ENCODE assay signal across 24 cellular contexts in genomic region chr22:24989135-24989534, GRCh38. TPM values are rescaled to one million over a fixed set of nuclear protein-coding genes. Genes with fewer than 3 reads are reported as not detected.
A peak's percentile ranks its signal among the peaks of the same experiment; 100 is the strongest.
DNase-seq lines count a peak whose midpoint lies in the region; ATAC-seq and TF ChIP-seq lines count a peak whose summit lies in the region.
"Had no signal": no experiment of that assay in that cellular context is flagged by ENCODE, and none has a peak within 500 bp of the region (broad histone marks: within the 10 kb centered on the region; RNA-seq: fewer than 3 reads in every experiment).

No MANE protein-coding gene starts in this region.

- peaks cover 6 to 93% (median 62%) of the 10 kb centered on the region in 9 donors for H3K4me1 ChIP-seq in heart right ventricle
- H3K4me1 ChIP-seq in endodermal cell (ENCODE audit: control insufficient read depth, insufficient read depth, low read length) = no peaks in the 10 kb centered on the region
- peaks cover 27% of the 10 kb centered on the region for H3K4me1 ChIP-seq in neural progenitor cell
- H3K4me1 ChIP-seq in upper lobe of left lung = peaks cover 21 to 44% (median 30%) of the 10 kb centered on the region in 4 donors

- H3F3A ChIP-seq in neural progenitor cell (ENCODE audit: low read depth) = peaks cover 24% of the 10 kb centered on the region

- H3K4me2 ChIP-seq in neural progenitor cell = peak overlapping the region; percentile 37

- H4K20me1 ChIP-seq in neural progenitor cell (ENCODE audit: low read depth) = peaks cover 53% of the 10 kb centered on the region

- no peaks in the 10 kb centered on the region for H3K27me3 ChIP-seq in heart right ventricle
- H3K27me3 ChIP-seq in endodermal cell (ENCODE audit: control insufficient read depth, insufficient read depth, low read length, poor library complexity, severe bottlenecking) = no peaks in the 10 kb centered on the region
- no peaks in the 10 kb centered on the region for H3K27me3 ChIP-seq in neural progenitor cell
- no peaks in the 10 kb centered on the region for H3K27me3 ChIP-seq in upper lobe of left lung
- H3K27me3 ChIP-seq: Peyer's patch had no signal

- H3K79me2 ChIP-seq in neural progenitor cell (ENCODE audit: low read depth) = peaks cover 64% of the 10 kb centered on the region

- H3K27ac Mint-ChIP-seq in endodermal cell (peak overlapping the region; percentile 46), neural progenitor cell (no peak overlapping the region)
- H3K27ac Mint-ChIP-seq: activated T-helper 17 cell treated with anti-CD3 and anti-CD28 coated beads, Interleukin-2, amount 50 U/mL, for 72 hours; HFFc6; stimulated activated effector memory CD8-positive, alpha-beta T cell treated with anti-CD3 and anti-CD28 coated beads, Interleukin-12 subunit alpha, Interleukin-12 subunit beta, amount 100 ng/mL, for 72 hours had no signal

- H3K4me3 Mint-ChIP-seq in endodermal cell (no peak overlapping the region), neural progenitor cell (no peak overlapping the region)
- H3K4me3 Mint-ChIP-seq: activated T-helper 17 cell treated with anti-CD3 and anti-CD28 coated beads, Interleukin-2, amount 50 U/mL, for 72 hours; HFFc6; stimulated activated effector memory CD8-positive, alpha-beta T cell treated with anti-CD3 and anti-CD28 coated beads, Interleukin-12 subunit alpha, Interleukin-12 subunit beta, amount 100 ng/mL, for 72 hours had no signal

- H3K36me3 Mint-ChIP-seq in endodermal cell (ENCODE audit: low read depth) (peaks cover 8% of the 10 kb centered on the region), neural progenitor cell (peaks cover 2% of the 10 kb centered on the region)
- H3K36me3 Mint-ChIP-seq: CD4-positive, alpha-beta memory T cell had no signal

- H3K9ac ChIP-seq in endodermal cell (ENCODE audit: extremely low read depth, low read length, poor library complexity, severe bottlenecking) (no peak overlapping the region), neural progenitor cell (no peak overlapping the region)

- TF ChIP-seq CTCF in heart right ventricle (IDR thresholded peaks at IDR 0.05) (no peak), endodermal cell (conservative IDR thresholded peaks at IDR 0.05) (no peak), neural progenitor cell (IDR thresholded peaks at IDR 0.05) (no peak), upper lobe of left lung (IDR thresholded peaks at IDR 0.05) (no peak)

- H3K36me3 ChIP-seq in heart right ventricle (no peaks in the 10 kb centered on the region), endodermal cell (ENCODE audit: control insufficient read depth, insufficient read depth, low read length) (peaks cover 6% of the 10 kb centered on the region), neural progenitor cell (no peaks in the 10 kb centered on the region), upper lobe of left lung (no peaks in the 10 kb centered on the region)
- H3K36me3 ChIP-seq: Peyer's patch, spleen had no signal

- no peak for TF ChIP-seq EP300 in upper lobe of left lung (IDR thresholded peaks at IDR 0.05)

- no peak for TF ChIP-seq POLR2A in upper lobe of left lung (IDR thresholded peaks at IDR 0.05)

- H3K9me3 Mint-ChIP-seq in endodermal cell = no peaks in the 10 kb centered on the region
- H3K9me3 Mint-ChIP-seq in neural progenitor cell = peaks cover 7% of the 10 kb centered on the region
- H3K9me3 Mint-ChIP-seq: activated T-helper 17 cell treated with anti-CD3 and anti-CD28 coated beads, Interleukin-2, amount 50 U/mL, for 72 hours; stimulated activated effector memory CD8-positive, alpha-beta T cell treated with anti-CD3 and anti-CD28 coated beads, Interleukin-12 subunit alpha, Interleukin-12 subunit beta, amount 100 ng/mL, for 72 hours had no signal

- H3K4me3 ChIP-seq in heart right ventricle (no peak overlapping the region), endodermal cell (ENCODE audit: low read length) (no peak overlapping the region), neural progenitor cell (no peak overlapping the region), upper lobe of left lung (no peak overlapping the region)
- H3K4me3 ChIP-seq: mucosa of descending colon, Peyer's patch, spleen had no signal

- 48 to 74% methylated on average over 2 of the region's 2 CpGs for WGBS in heart right ventricle, 2 donors
- 90 to 100% methylated on average over 2 of the region's 2 CpGs for WGBS in endodermal cell (ENCODE audit: insufficient coverage in 1 of 2, insufficient read length in 1 of 2), 2 experiments
- 93 to 94% methylated on average over 2 of the region's 2 CpGs for WGBS in upper lobe of left lung, 2 donors

- H3K27ac ChIP-seq in heart right ventricle (peak overlapping the region; percentile 36 to 84 (median 55)), endodermal cell (ENCODE audit: low read depth, low read length) (no peak overlapping the region), neural progenitor cell (peak overlapping the region; percentile 1), upper lobe of left lung (peak overlapping the region; percentile 52 to 70 (median 62))
- H3K27ac ChIP-seq: VCaP had no signal

- intact Hi-C loops in heart right ventricle (cut with DNase I) (loop anchor here in 2 of 10 donors (5.0 kb wide), 1 partner anchor 37 kb away; the partner anchor contains the start of gene KIAA1671 (in 2 of the 2)), cardiac septum (cut with DNase I) (no loop called here)

- no peak for DNase-seq in heart right ventricle
- no peak for DNase-seq in cardiac septum (ENCODE audit: low spot score)
- DNase-seq in endodermal cell = no peak
- no peak for DNase-seq in neural progenitor cell (ENCODE audit: low spot score)
- no peak for DNase-seq in upper lobe of left lung
- no peak for DNase-seq in kidney glomerular epithelial cell (lab: John Stamatoyannopoulos, UW)
- DNase-seq in SKM-1 treated with dmso at 0.1 percent for 144 hours (lab: John Stamatoyannopoulos, UW; ENCODE audit: unreplicated experiment) = no peak
- DNase-seq in T-helper 9 cell = no peak
- DNase-seq: activated CD8-positive, alpha-beta memory T cell treated with anti-CD3 and anti-CD28 coated beads for 24 hours; CD4-positive, alpha-beta memory T cell; cerebellar nuclear complex; DND-41; erythroblast; glutamatergic neuron; HFFc6; mucosa of descending colon; NCI-H774; Peyer's patch; spleen; SW 1271 had no signal

- H3K4me1 Mint-ChIP-seq in endodermal cell = peaks cover 29% of the 10 kb centered on the region
- H3K4me1 Mint-ChIP-seq in neural progenitor cell = peaks cover 35% of the 10 kb centered on the region

- H3K9me3 ChIP-seq in heart right ventricle (no peaks in the 10 kb centered on the region), endodermal cell (ENCODE audit: control insufficient read depth, low read length) (no peaks in the 10 kb centered on the region), neural progenitor cell (ENCODE audit: low read depth) (no peaks in the 10 kb centered on the region), upper lobe of left lung (no peaks in the 10 kb centered on the region)
- H3K9me3 ChIP-seq: mucosa of descending colon, Peyer's patch, spleen had no signal

- no peak overlapping the region for H2AFZ ChIP-seq in neural progenitor cell (replicated peaks)

- H3K27me3 Mint-ChIP-seq in endodermal cell (ENCODE audit: insufficient read depth) (no peaks in the 10 kb centered on the region), neural progenitor cell (ENCODE audit: insufficient read depth, low read depth) (peaks cover 8% of the 10 kb centered on the region)

- no peak for ATAC-seq in heart right ventricle
- no peak for ATAC-seq in upper lobe of left lung (ENCODE audit: low FRiP score in 2 of 2)
- ATAC-seq: activated T-helper 17 cell treated with anti-CD3 and anti-CD28 coated beads, Interleukin-2, amount 50 U/mL, for 72 hours; mucosa of descending colon; stimulated activated effector memory CD8-positive, alpha-beta T cell treated with anti-CD3 and anti-CD28 coated beads, Interleukin-12 subunit alpha, Interleukin-12 subunit beta, amount 100 ng/mL, for 72 hours had no signal

RNA-seq across cellular contexts. Expression of gene KIAA1671, which starts 36.6 kb away (rescaled TPM):
- total RNA-seq in heart right ventricle (10 to 100 TPM in 9 of 10 donors, 1 to 10 TPM in 1; 8.9 to 26.2 (median 14.0) TPM), cardiac septum (12.3 TPM), endodermal cell (10 to 100 TPM; 38.8 to 43.7 TPM), neural progenitor cell (ENCODE audit: low replicate concordance) (17.3 and 24.2 TPM in 2 replicates), upper lobe of left lung (10 to 100 TPM; 30.9 to 57.7 (median 42.1) TPM)
- 1 to 10 TPM; 2.9 to 5.7 TPM for polyA plus RNA-seq in heart right ventricle
- 8.8 TPM for polyA plus RNA-seq in endodermal cell (2013, experiment 1 of 2)
- polyA plus RNA-seq in endodermal cell (2013, experiment 2 of 2) = 9.4 TPM

RNA-seq across cellular contexts. Expression of gene LHFPL7, which starts 42.6 kb away (rescaled TPM):
- total RNA-seq in heart right ventricle (not detected), cardiac septum (not detected), endodermal cell (not detected), neural progenitor cell (ENCODE audit: low replicate concordance) (not detected in 2 replicates), upper lobe of left lung (not detected)
- not detected for polyA plus RNA-seq in heart right ventricle
- polyA plus RNA-seq in endodermal cell (2013, experiment 1 of 2) = not detected
- not detected for polyA plus RNA-seq in endodermal cell (2013, experiment 2 of 2)
- total RNA-seq: activated T-helper 17 cell treated with anti-CD3 and anti-CD28 coated beads, Interleukin-2, amount 50 U/mL, for 72 hours; CD4-positive, alpha-beta memory T cell; HFFc6; Peyer's patch; spleen had no signal
- polyA plus RNA-seq: adipose tissue; CD4-positive, alpha-beta memory T cell; spleen had no signal
